ENCODE assay signal across 8 cellular contexts in the genomic region with DNA sequence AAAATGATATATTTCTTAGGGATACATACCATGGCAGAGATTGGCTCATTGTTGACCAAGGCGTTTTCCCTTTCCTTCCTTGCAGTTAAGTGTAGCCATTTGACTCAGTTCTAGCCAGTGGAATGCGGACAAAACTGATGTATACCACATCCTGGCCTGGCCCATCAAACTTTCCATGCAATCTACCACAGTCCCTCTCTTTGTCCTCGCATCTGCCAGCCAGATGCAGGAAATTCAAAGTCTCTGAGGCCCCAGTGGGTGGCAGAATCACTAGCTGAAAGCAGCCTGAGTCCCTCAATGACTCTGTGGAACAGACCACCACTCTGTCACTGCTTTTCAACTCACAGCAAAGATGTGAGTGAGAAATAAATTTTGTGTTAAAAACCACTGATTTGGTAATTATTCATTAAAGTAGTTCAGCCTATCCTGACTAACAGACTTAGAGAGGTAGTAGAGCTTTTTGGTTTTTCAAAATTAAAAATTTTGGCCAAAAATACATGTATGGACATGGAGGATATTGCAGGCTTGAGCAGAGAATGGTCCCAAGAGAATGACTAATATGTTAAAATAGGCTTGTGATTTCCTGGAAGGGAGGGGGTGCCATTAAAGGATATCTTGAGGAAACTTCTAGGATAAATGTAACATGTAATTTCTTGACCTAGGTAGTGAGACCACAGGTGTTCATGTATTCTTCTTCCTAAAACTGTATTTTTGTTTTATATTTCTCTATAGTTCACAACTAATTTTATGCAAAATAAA.
A peak's percentile ranks its signal among the peaks of the same experiment; 100 is the strongest.
DNase-seq lines count a peak whose midpoint lies in the region; ATAC-seq and TF ChIP-seq lines count a peak whose summit lies in the region.

No MANE protein-coding gene starts in this region.

- DNase-seq in activated T-cell treated with anti-CD3 and anti-CD28 coated beads for 48 hours (ENCODE audit: low read depth) = peak; percentile 33
- DNase-seq in activated T-cell treated with anti-CD3 and anti-CD28 coated beads, Interleukin-2, amount 50 U/mL, for 1 hour = no peak
- peak; percentile 50 to 80 for DNase-seq in cardiac fibroblast (ENCODE audit: low read depth in 2 of 2)
- DNase-seq in stimulated activated CD8-positive, alpha-beta memory T cell treated with anti-CD3 and anti-CD28 coated beads, Interleukin-2, amount 100 ng/mL, for 48 hours (ENCODE audit: low read depth in 2 of 2) = peak; percentile 19 to 28
- DNase-seq in NCI-H510A treated with DMSO at 0.1 percent for 48 hours (lab: John Stamatoyannopoulos, UW) = no peak
- DNase-seq in T-helper 9 cell = no peak

- no peak overlapping the region for H3K4me3 ChIP-seq in cardiac fibroblast (replicated peaks in 1 of 2; ENCODE audit: low read depth in 2 of 2, low read length in 2 of 2)

- no peak for TF ChIP-seq CTCF in cardiac fibroblast (IDR thresholded peaks at IDR 0.05; ENCODE audit: low read depth, low read length)

- peak; percentile 25 for ATAC-seq in HG03565 (IDR thresholded peaks at IDR 0.05; ENCODE audit: unreplicated experiment)
- ATAC-seq in GM21381 (IDR thresholded peaks at IDR 0.05; ENCODE audit: unreplicated experiment) = no peak

Comparison
In these comparisons a context has a peak if more than half of its experiments do, and no peak if none do; other contexts are left out.
1. DNase-seq: peak in activated T-cell treated with anti-CD3 and anti-CD28 coated beads for 48 hours (single experiment), cardiac fibroblast (2 of 2) and stimulated activated CD8-positive, alpha-beta memory T cell treated with anti-CD3 and anti-CD28 coated beads, Interleukin-2, amount 100 ng/mL, for 48 hours (2 of 2); none in activated T-cell treated with anti-CD3 and anti-CD28 coated beads, Interleukin-2, amount 50 U/mL, for 1 hour (single experiment), NCI-H510A treated with DMSO at 0.1 percent for 48 hours (single experiment) and T-helper 9 cell (single experiment).